ENCODE assay signal across 25 cellular contexts in the genomic region with DNA sequence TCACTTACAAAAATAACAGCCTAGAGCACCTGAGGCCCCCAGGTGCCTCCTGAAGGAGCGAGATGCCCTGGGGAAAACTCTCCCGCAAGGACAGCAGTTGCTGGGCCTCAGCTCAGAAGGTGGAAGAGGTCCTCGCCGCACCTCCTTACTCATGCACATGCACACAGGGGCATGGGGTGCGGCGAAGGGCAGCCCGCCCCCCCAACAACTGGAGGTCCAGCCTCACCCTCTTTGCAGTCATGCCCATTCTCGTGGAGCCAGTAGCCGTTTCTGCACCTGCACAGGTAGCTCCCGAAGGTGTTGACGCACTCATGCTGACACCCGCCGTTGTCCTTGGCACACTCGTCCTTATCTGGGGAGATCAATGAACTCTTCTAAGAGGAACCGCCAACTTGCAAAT. TPM values are rescaled to one million over a fixed set of nuclear protein-coding genes. Genes with fewer than 3 reads are reported as not detected.
A peak's percentile ranks its signal among the peaks of the same experiment; 100 is the strongest.
DNase-seq lines count a peak whose midpoint lies in the region; ATAC-seq, FAIRE-seq and TF ChIP-seq lines count a peak whose summit lies in the region.
"Had no signal": no experiment of that assay in that cellular context is flagged by ENCODE, and none has a peak within 500 bp of the region (broad histone marks: within the 10 kb centered on the region; RNA-seq: fewer than 3 reads in every experiment).

No MANE protein-coding gene starts in this region.

- H2BK15ac ChIP-seq in neuronal stem cell (ENCODE audit: low read length): peak overlapping the region; percentile 51

- no peak overlapping the region for H2BK5ac ChIP-seq in neuronal stem cell (ENCODE audit: low read length)

- FAIRE-seq in D721Med (lab: Jason Lieb, UNC): no peak
- FAIRE-seq: GM12891, GM18507 had no signal

- H3K4me1 ChIP-seq in neuronal stem cell (ENCODE audit: control insufficient read depth in 2 of 2, insufficient read depth in 1 of 2, low read depth in 1 of 2, low read length in 2 of 2) (peaks cover 0 to 9% of the 10 kb centered on the region in 2 donors), transverse colon (peaks cover 4 to 29% (median 14%) of the 10 kb centered on the region in 4 donors), prostate gland (replicated peaks) (peaks cover 17% of the 10 kb centered on the region)

- no peak overlapping the region for H3K23ac ChIP-seq in neuronal stem cell (ENCODE audit: low read depth, low read length, poor library complexity)

- H3K14ac ChIP-seq in neuronal stem cell (ENCODE audit: low read length): no peak overlapping the region

- H3K9ac ChIP-seq in neuronal stem cell (ENCODE audit: low read depth, low read length, poor library complexity): no peak overlapping the region

- WGBS in neuronal stem cell (ENCODE audit: extremely low coverage in 2 of 2, insufficient read length in 2 of 2, insufficient replicate concordance in 1 of 2), 2 donors: no CpG with 5 or more reads among the region's 15 CpGs
- 82% methylated on average over 15 of the region's 15 CpGs; no CpG with 5 or more reads in 1 of the 2 donors for WGBS in transverse colon (ENCODE audit: low coverage in 1 of 2), 2 donors
- 72% methylated on average over 15 of the region's 15 CpGs for WGBS in prostate gland

- H2AK5ac ChIP-seq in neuronal stem cell (ENCODE audit: low read depth, low read length): peak overlapping the region; percentile 91

- TF ChIP-seq EP300 in transverse colon (IDR thresholded peaks at IDR 0.05; ENCODE audit: low read depth): no peak

- no peak overlapping the region for H3K4ac ChIP-seq in neuronal stem cell (ENCODE audit: low read length)

- H3K4me2 ChIP-seq in neuronal stem cell (ENCODE audit: insufficient read depth, low read length, poor library complexity, severe bottlenecking): no peak overlapping the region
- H3K4me2 ChIP-seq: GM23338 had no signal

- no peaks in the 10 kb centered on the region for H3K79me1 ChIP-seq in neuronal stem cell (ENCODE audit: low read depth, low read length)

- TF ChIP-seq POLR2A in transverse colon (IDR thresholded peaks at IDR 0.05) (no peak), prostate gland (IDR thresholded peaks at IDR 0.05) (no peak)

- ATAC-seq in HG02798 (IDR thresholded peaks at IDR 0.05; ENCODE audit: poor library complexity, unreplicated experiment): no peak
- ATAC-seq: CD8-positive, alpha-beta T cell; GM23338; HCT116 had no signal

- in situ Hi-C loops in transverse colon (cut with MboI; ENCODE audit: low pct_ligation_motif_present in 1 of 4, low pct_unique_long_range_greater_than_20kb in 1 of 4, low sequenced_read_pairs in 3 of 4): loop anchor here in 1 of 4 donors (25.0 kb wide), 1 partner anchor 134 kb away; a partner anchor contains a TSS

- no peak overlapping the region for H4K91ac ChIP-seq in neuronal stem cell (ENCODE audit: low read depth, low read length, poor library complexity)

- H2AFZ ChIP-seq in neuronal stem cell (ENCODE audit: low read length): no peak overlapping the region
- H2AFZ ChIP-seq: GM23338 had no signal

- no peaks in the 10 kb centered on the region for H3K9me3 ChIP-seq in neuronal stem cell (replicated peaks in 1 of 2; ENCODE audit: control insufficient read depth in 2 of 2, insufficient read depth in 1 of 2, low read depth in 1 of 2, low read length in 2 of 2)
- H3K9me3 ChIP-seq in transverse colon: no peaks in the 10 kb centered on the region
- no peaks in the 10 kb centered on the region for H3K9me3 ChIP-seq in prostate gland
- H3K9me3 ChIP-seq: Caco-2 had no signal

- H4K8ac ChIP-seq in neuronal stem cell (ENCODE audit: low read depth, low read length): no peak overlapping the region

- no peak overlapping the region for H2BK120ac ChIP-seq in neuronal stem cell (ENCODE audit: low read depth, low read length)

- no peak overlapping the region for H3K4me3 ChIP-seq in neuronal stem cell (ENCODE audit: low read length in 2 of 2)
- no peak overlapping the region for H3K4me3 ChIP-seq in transverse colon
- H3K4me3 ChIP-seq in prostate gland: no peak overlapping the region
- H3K4me3 ChIP-seq: GM23338 had no signal

- TF ChIP-seq CTCF in C4-2B (conservative IDR thresholded peaks at IDR 0.05) (no peak), transverse colon (IDR thresholded peaks at IDR 0.05) (no peak), D721Med (IDR thresholded peaks at IDR 0.05; ENCODE audit: insufficient read depth, missing control alignments) (no peak), prostate gland (IDR thresholded peaks at IDR 0.05) (no peak)

- H3K27ac ChIP-seq in C4-2B (peak overlapping the region; percentile 92; the same call in 1 of the 2 replicates), neuronal stem cell (replicated peaks; ENCODE audit: low read length) (no peak overlapping the region), transverse colon (peak overlapping the region in 3 of 4 donors; percentile 6 to 45 (median 27)), prostate gland (no peak overlapping the region)

- H3K18ac ChIP-seq in neuronal stem cell (ENCODE audit: low read length): peak overlapping the region; percentile 55

- DNase-seq in ELF-1 (ENCODE audit: low read depth, low spot score) (peak; percentile 19), neuronal stem cell (ENCODE audit: low spot score) (no peak), transverse colon (no peak), D721Med (ENCODE audit: insufficient read length, low spot score) (no peak), prostate gland (ENCODE audit: low spot score) (no peak)
- DNase-seq: C1 segment of cervical spinal cord; Caco-2; CD4-positive, CD25-positive, alpha-beta regulatory T cell; CD8-positive, alpha-beta T cell; DMS 273 treated with DMSO at 0.1 percent for 48 hours; DMS79; EL; GF-D8; H9 had no signal

- H3K36me3 ChIP-seq in neuronal stem cell (replicated peaks in 1 of 2; ENCODE audit: control insufficient read depth in 2 of 2, insufficient read depth in 2 of 2, low read length in 2 of 2) (no peaks in the 10 kb centered on the region), transverse colon (no peaks in the 10 kb centered on the region), prostate gland (no peaks in the 10 kb centered on the region)

- H2BK12ac ChIP-seq in neuronal stem cell (ENCODE audit: low read length): no peak overlapping the region

- intact Hi-C loops in transverse colon (cut with DNase I; ENCODE audit: low total_unique reads) (loop anchor here (10.0 kb wide), 1 partner anchor 456 kb away; a partner anchor contains a TSS), prostate gland (cut with DNase I) (loop anchor here (5.0 kb wide), 1 partner anchor 134 kb away; a partner anchor contains a TSS)

- H3K27me3 ChIP-seq in neuronal stem cell (ENCODE audit: control insufficient read depth in 3 of 3, insufficient read depth in 3 of 3, low read depth in 1 of 3, low read length in 3 of 3) (peaks cover 0 to 10% (median 0%) of the 10 kb centered on the region in 3 experiments), transverse colon (no peaks in the 10 kb centered on the region), prostate gland (replicated peaks; ENCODE audit: insufficient read depth) (no peaks in the 10 kb centered on the region)

RNA-seq across cellular contexts. Expression of a gene that starts 19.9 kb away (rescaled TPM):
- not detected for polyA plus RNA-seq in neuronal stem cell (2013, experiment 1 of 2)
- polyA plus RNA-seq in neuronal stem cell (2013, experiment 2 of 2): not detected
- total RNA-seq in transverse colon (not detected), prostate gland (under 1 TPM in 1 of 2 donors, not detected in 1; 0.17 TPM)
- total RNA-seq: A172; A673; Caco-2; CD4-positive, CD25-positive, alpha-beta regulatory T cell; CD8-positive, alpha-beta T cell; G401; GM23338; H4; H9 had no signal
- polyA plus RNA-seq: BJ; CD4-positive, CD25-positive, alpha-beta regulatory T cell; GM23338 had no signal

Comparison
In these comparisons a context has a peak if more than half of its experiments do, and no peak if none do; other contexts are left out.
1. H3K27ac ChIP-seq: peak in C4-2B (single experiment) and transverse colon (3 of 4); none in neuronal stem cell (single experiment) and prostate gland (0 of 2).